8 cellular contexts compared by ENCODE assay signal in genomic region chr20:50285376-50286173, GRCh38.
DNase-seq lines count a peak whose midpoint lies in the region; ATAC-seq and TF ChIP-seq lines count a peak whose summit lies in the region.

No MANE protein-coding gene starts in this region.

- H3K4me1 Mint-ChIP-seq in nephron progenitor cell: peaks cover 82% of the 10 kb centered on the region
- H3K4me1 Mint-ChIP-seq in CD4-positive, alpha-beta T cell (ENCODE audit: low read depth): no peaks in the 10 kb centered on the region

- no peaks in the 10 kb centered on the region for H3K9me3 ChIP-seq in CD4-positive, alpha-beta T cell (ENCODE audit: control insufficient read depth, low read length)

- H3K9me3 Mint-ChIP-seq in nephron progenitor cell: no peaks in the 10 kb centered on the region
- H3K9me3 Mint-ChIP-seq in CD4-positive, alpha-beta T cell: no peaks in the 10 kb centered on the region

- no peak for TF ChIP-seq CTCF in cardiac fibroblast (IDR thresholded peaks at IDR 0.05; ENCODE audit: low read depth, low read length)
- TF ChIP-seq CTCF in nephron progenitor cell (IDR thresholded peaks at IDR 0.05): no peak
- no peak for TF ChIP-seq CTCF in CD4-positive, alpha-beta T cell (IDR thresholded peaks at IDR 0.05)

- no peak overlapping the region for H3K4me3 ChIP-seq in cardiac fibroblast (replicated peaks in 1 of 2; ENCODE audit: low read depth in 2 of 2, low read length in 2 of 2)

- peak; percentile 77 for ATAC-seq in GM18511 (IDR thresholded peaks at IDR 0.05; ENCODE audit: unreplicated experiment)
- ATAC-seq in HG03342 (IDR thresholded peaks at IDR 0.05; ENCODE audit: unreplicated experiment): peak; percentile 69
- ATAC-seq in CD4-positive, alpha-beta T cell (ENCODE audit: poor library complexity): no peak

- H3K4me3 Mint-ChIP-seq in nephron progenitor cell: no peak overlapping the region
- H3K4me3 Mint-ChIP-seq in CD4-positive, alpha-beta T cell: no peak overlapping the region

- H3K36me3 Mint-ChIP-seq in nephron progenitor cell (ENCODE audit: low read depth): no peaks in the 10 kb centered on the region
- no peaks in the 10 kb centered on the region for H3K36me3 Mint-ChIP-seq in CD4-positive, alpha-beta T cell (ENCODE audit: low read depth)

- POLR2A ChIA-PET in CD4-positive, alpha-beta T cell (lab: Charles Lee): no interaction called here

- intact Hi-C loops in CD4-positive, alpha-beta T cell (cut with DNase I, micrococcal nuclease): no loop called here

- H3K27me3 ChIP-seq in CD4-positive, alpha-beta T cell (ENCODE audit: control insufficient read depth, insufficient read depth, low read length): no peaks in the 10 kb centered on the region

- CTCF ChIA-PET in CD4-positive, alpha-beta T cell (lab: Charles Lee): no interaction called here

- peaks cover 8% of the 10 kb centered on the region for H3K27me3 Mint-ChIP-seq in nephron progenitor cell (ENCODE audit: low read depth, poor library complexity)
- H3K27me3 Mint-ChIP-seq in CD4-positive, alpha-beta T cell: peaks cover under 1% of the 10 kb centered on the region

- DNase-seq in cardiac fibroblast (ENCODE audit: low read depth in 2 of 2): peak; percentile 81 to 84
- no peak for DNase-seq in nephron progenitor cell
- no peak for DNase-seq in CD4-positive, alpha-beta T cell
- no peak for DNase-seq in activated gamma-delta T cell treated with Interleukin-2 at 50 U/mL for 16 hours
- DNase-seq in NCI-H1930 (lab: John Stamatoyannopoulos, UW): no peak
- no peak for DNase-seq in NCI-H1694 treated with DMSO at 0.1 percent for 48 hours (lab: John Stamatoyannopoulos, UW)

- no peak overlapping the region for H3K27ac ChIP-seq in CD4-positive, alpha-beta T cell (ENCODE audit: low read depth, low read length)

- peak overlapping the region; percentile 96 for H3K27ac Mint-ChIP-seq in nephron progenitor cell
- no peak overlapping the region for H3K27ac Mint-ChIP-seq in CD4-positive, alpha-beta T cell

Comparison
In these comparisons a context has a peak if more than half of its experiments do, and no peak if none do; other contexts are left out.
1. DNase-seq: peak in cardiac fibroblast (2 of 2); none in nephron progenitor cell (single experiment), CD4-positive, alpha-beta T cell (0 of 10), activated gamma-delta T cell treated with Interleukin-2 at 50 U/mL for 16 hours (single experiment), NCI-H1930 (0 of 2) and NCI-H1694 treated with DMSO at 0.1 percent for 48 hours (single experiment).